Comparison of ENCODE assay signal across 8 cellular contexts in the genomic region with DNA sequence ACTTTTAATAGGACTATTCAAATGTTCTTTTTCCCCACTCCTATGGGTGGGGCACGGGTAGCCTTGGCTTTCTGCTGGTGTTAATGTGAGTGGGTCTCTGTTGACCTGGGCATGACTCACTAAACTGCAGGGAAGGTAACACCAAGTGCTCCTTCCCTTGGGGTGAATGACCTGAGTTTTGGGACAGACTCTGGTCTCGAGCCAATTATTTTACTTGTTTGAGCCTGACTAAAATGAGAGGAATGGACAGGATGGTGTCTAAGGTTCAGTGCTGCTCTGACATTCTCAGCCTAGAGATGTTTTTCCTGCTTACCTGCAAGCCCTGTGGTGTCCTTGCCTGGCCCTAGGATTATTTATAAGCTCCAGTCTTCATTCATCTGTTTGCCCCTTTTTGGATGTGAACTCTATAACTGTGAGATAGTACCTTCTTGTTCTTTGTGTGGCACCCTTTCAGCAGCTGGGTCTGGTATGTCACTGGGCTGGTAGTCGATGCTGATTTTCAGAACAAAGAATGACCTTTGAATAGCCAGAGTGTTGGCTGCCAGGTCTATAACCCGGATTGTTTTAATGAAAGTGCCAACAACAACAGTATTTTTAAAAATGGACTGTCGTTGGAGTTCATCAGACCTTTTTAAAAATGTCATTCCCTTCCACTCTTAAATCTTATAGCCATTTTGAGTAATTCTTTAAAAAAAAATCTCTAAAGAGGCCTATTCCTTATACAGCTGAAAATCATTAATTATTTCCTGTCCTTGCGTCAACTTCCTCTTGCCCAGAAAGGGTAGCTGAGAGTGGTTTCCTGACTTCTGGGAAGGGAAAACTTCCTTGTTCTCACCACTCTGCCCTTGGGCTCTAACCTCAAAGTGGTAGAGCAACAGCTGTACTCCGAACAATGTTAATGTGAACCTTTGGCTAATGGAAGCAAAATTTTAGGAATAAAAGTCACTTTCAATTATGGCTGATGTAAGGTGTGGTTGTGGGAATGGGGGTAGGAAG. TPM values are rescaled to one million over a fixed set of nuclear protein-coding genes. Genes with fewer than 3 reads are reported as not detected.
DNase-seq lines count a peak whose midpoint lies in the region; ATAC-seq and TF ChIP-seq lines count a peak whose summit lies in the region.
"Not testable (repeated sequence)": the region's sequence is repeated elsewhere in the genome, so short reads cannot be mapped to it uniquely, and the experiment has no call there.

No MANE protein-coding gene starts in this region.

- not testable (repeated sequence) for H3K9me3 Mint-ChIP-seq in activated CD4-positive, alpha-beta T cell treated with anti-CD3 and anti-CD28 coated beads for 36 hours (ENCODE audit: low read depth)

- not testable (repeated sequence) for H3K27me3 ChIP-seq in breast epithelium, gastroesophageal sphincter, vagina

- H3K27ac ChIP-seq in breast epithelium (peak overlapping the region; percentile 84 to 92), gastroesophageal sphincter (peak overlapping the region; percentile 29 to 72 (median 61)), vagina (peak overlapping the region; percentile 21)

- intact Hi-C loops in activated CD4-positive, alpha-beta T cell treated with anti-CD3 and anti-CD28 coated beads for 36 hours (cut with DNase I, micrococcal nuclease); breast epithelium (cut with DNase I; ENCODE audit: low total_unique reads); vagina (cut with DNase I): not testable (repeated sequence)

- 16 to 33% methylated on average over 5 of the region's 7 CpGs for WGBS in gastroesophageal sphincter (ENCODE audit: low coverage in 1 of 2), 2 donors

- TF ChIP-seq CTCF in breast epithelium (IDR thresholded peaks at IDR 0.05); gastroesophageal sphincter (IDR thresholded peaks at IDR 0.05); vagina (IDR thresholded peaks at IDR 0.05): not testable (repeated sequence)

- TF ChIP-seq POLR2A in breast epithelium (IDR thresholded peaks at IDR 0.05); gastroesophageal sphincter (IDR thresholded peaks at IDR 0.05); vagina (IDR thresholded peaks at IDR 0.05): not testable (repeated sequence)

- not testable (repeated sequence) for H3K9me3 ChIP-seq in breast epithelium, gastroesophageal sphincter, vagina

- H3K36me3 Mint-ChIP-seq in activated CD4-positive, alpha-beta T cell treated with anti-CD3 and anti-CD28 coated beads for 36 hours (ENCODE audit: low read depth), result peaks cover 29% of the 10 kb centered on the region

- POLR2A ChIA-PET in activated CD4-positive, alpha-beta T cell treated with anti-CD3 and anti-CD28 coated beads for 36 hours (lab: Charles Lee), result interaction anchor here (0.7 kb wide), 1 partner anchor 12 kb away, joined by 3 read pairs; no protein-coding TSS in a partner anchor

- H3K36me3 ChIP-seq in breast epithelium, gastroesophageal sphincter, vagina: not testable (repeated sequence)

- not testable (repeated sequence) for ATAC-seq in activated CD4-positive, alpha-beta T cell treated with anti-CD3 and anti-CD28 coated beads for 36 hours
- ATAC-seq in gastroesophageal sphincter, result peak; percentile 77

- H3K27ac Mint-ChIP-seq in activated CD4-positive, alpha-beta T cell treated with anti-CD3 and anti-CD28 coated beads for 36 hours, result peak overlapping the region; percentile 77

- not testable (repeated sequence) for TF ChIP-seq EP300 in gastroesophageal sphincter (IDR thresholded peaks at IDR 0.05)

- H3K4me1 Mint-ChIP-seq in activated CD4-positive, alpha-beta T cell treated with anti-CD3 and anti-CD28 coated beads for 36 hours, result peaks cover 35% of the 10 kb centered on the region

- H3K4me3 ChIP-seq in breast epithelium, gastroesophageal sphincter, vagina: not testable (repeated sequence)

- CTCF ChIA-PET in activated CD4-positive, alpha-beta T cell treated with anti-CD3 and anti-CD28 coated beads for 36 hours (lab: Charles Lee), result interaction anchor here (0.6 kb wide), 1 partner anchor 13 kb away, joined by 3 read pairs; no protein-coding TSS in a partner anchor

- not testable (repeated sequence) for H3K27me3 Mint-ChIP-seq in activated CD4-positive, alpha-beta T cell treated with anti-CD3 and anti-CD28 coated beads for 36 hours

- H3K4me3 Mint-ChIP-seq in activated CD4-positive, alpha-beta T cell treated with anti-CD3 and anti-CD28 coated beads for 36 hours, result not testable (repeated sequence)

- DNase-seq in GF-D8 (lab: John Stamatoyannopoulos, UW) (peak; percentile 73), NOMO-1 (lab: John Stamatoyannopoulos, UW; ENCODE audit: unreplicated experiment in 2 of 2) (peak; percentile 47 to 61), breast epithelium (ENCODE audit: low spot score in 2 of 2) (peak in 1 of 2 donors; percentile 83), lung microvascular endothelial cell (ENCODE audit: low read depth in 2 of 2) (peak; percentile 83 to 95), pulmonary artery endothelial cell (ENCODE audit: low read depth, low spot score) (peak; percentile 71)
- not testable (repeated sequence) for DNase-seq in activated CD4-positive, alpha-beta T cell treated with anti-CD3 and anti-CD28 coated beads for 36 hours; vagina (ENCODE audit: extremely low spot score in 2 of 2)

- H3K4me1 ChIP-seq in breast epithelium, result not testable (repeated sequence)
- peaks cover 0 to 28% (median 9%) of the 10 kb centered on the region in 3 donors for H3K4me1 ChIP-seq in gastroesophageal sphincter
- peaks cover 11% of the 10 kb centered on the region for H3K4me1 ChIP-seq in vagina

RNA-seq across cellular contexts. Expression of a gene that starts 14.9 kb away (rescaled TPM):
- 10 to 100 TPM; 20.9 to 22.1 TPM for total RNA-seq in activated CD4-positive, alpha-beta T cell treated with anti-CD3 and anti-CD28 coated beads for 36 hours
- 10 to 100 TPM; 20.2 to 60.4 (median 38.0) TPM for total RNA-seq in breast epithelium
- total RNA-seq in gastroesophageal sphincter, result 10 to 100 TPM; 25.0 to 35.1 (median 31.1) TPM
- total RNA-seq in lung microvascular endothelial cell, result 24.0 and 27.4 TPM in 2 replicates
- total RNA-seq in pulmonary artery endothelial cell, result 28.5 and 36.2 TPM in 2 replicates
- 29.5 TPM for total RNA-seq in vagina

Comparison
In these comparisons a context has a peak if more than half of its experiments do, and no peak if none do; other contexts are left out.
1. H3K27ac ChIP-seq: peak in every context shown above with its lines; median percentile 88 in breast epithelium; 61 in gastroesophageal sphincter; 21 in vagina.